Comparison of ENCODE assay signal across 8 cellular contexts in genomic region chr17:75896360-75897075, GRCh38. TPM values are rescaled to one million over a fixed set of nuclear protein-coding genes. Genes with fewer than 3 reads are reported as not detected.
DNase-seq lines count a peak whose midpoint lies in the region; ATAC-seq and TF ChIP-seq lines count a peak whose summit lies in the region.

Gene TRIM65, minus strand, starts transcription at chr17:75896951. Its CDS starts 14 bp downstream, at chr17:75896937.

- H3K27ac ChIP-seq in HUES48 (ENCODE audit: low read depth, low read length) (peak within 1 kb of the TSS; percentile 86), neural progenitor cell (peak within 1 kb of the TSS; percentile 8), subcutaneous abdominal adipose tissue (ENCODE audit: low read depth, low read length) (peak within 1 kb of the TSS; percentile 76)

- H3K9ac ChIP-seq in HUES48 (ENCODE audit: low read depth, low read length) (peak within 1 kb of the TSS; percentile 93), neural progenitor cell (peak within 1 kb of the TSS; percentile 4), subcutaneous abdominal adipose tissue (ENCODE audit: low read length in 5 of 5) (peak within 1 kb of the TSS; percentile 63 to 78 (median 77))

- H3K4me1 ChIP-seq in HUES48 (ENCODE audit: control insufficient read depth, insufficient read depth, low read length) (peaks cover 19% of the 10 kb centered on the region), neural progenitor cell (peaks cover 16% of the 10 kb centered on the region), subcutaneous abdominal adipose tissue (ENCODE audit: control insufficient read depth in 5 of 5, insufficient read depth in 5 of 5, low read length in 5 of 5) (peaks cover 2 to 54% (median 30%) of the 10 kb centered on the region in 5 donors)

- peak; percentile 44 for ATAC-seq in GM19467 (IDR thresholded peaks at IDR 0.05; ENCODE audit: unreplicated experiment)

- no peaks in the 10 kb centered on the region for H3K9me3 Mint-ChIP-seq in neural progenitor cell

- H3K27me3 ChIP-seq in HUES48 (ENCODE audit: control insufficient read depth, insufficient read depth, low read length) = no peaks in the 10 kb centered on the region
- H3K27me3 ChIP-seq in neural progenitor cell = no peaks in the 10 kb centered on the region
- no peaks in the 10 kb centered on the region for H3K27me3 ChIP-seq in subcutaneous abdominal adipose tissue (ENCODE audit: control insufficient read depth in 5 of 5, insufficient read depth in 4 of 5, low read length in 5 of 5)

- H3K4me3 Mint-ChIP-seq in neural progenitor cell = peak within 1 kb of the TSS; percentile 82

- H3K4me3 ChIP-seq in HUES48 (ENCODE audit: low read depth, low read length) (peak within 1 kb of the TSS; percentile 94), foreskin fibroblast (ENCODE audit: low read depth in 1 of 2, low read length in 2 of 2) (peak within 1 kb of the TSS; percentile 71 to 75), neural progenitor cell (peak within 1 kb of the TSS; percentile 68), subcutaneous abdominal adipose tissue (ENCODE audit: low read depth in 1 of 5, low read length in 5 of 5) (peak within 1 kb of the TSS; percentile 62 to 83 (median 71))

- peak within 1 kb of the TSS; percentile 78 for H3K4me2 ChIP-seq in neural progenitor cell

- peak within 1 kb of the TSS; percentile 70 for H2AFZ ChIP-seq in neural progenitor cell (replicated peaks)

- peaks cover 7% of the 10 kb centered on the region for H3K27me3 Mint-ChIP-seq in neural progenitor cell (ENCODE audit: insufficient read depth, low read depth)

- peak within 1 kb of the TSS; percentile 78 for H3K27ac Mint-ChIP-seq in neural progenitor cell

- peaks cover 14% of the 10 kb centered on the region for H3F3A ChIP-seq in neural progenitor cell (ENCODE audit: low read depth)

- DNase-seq in COR-L47 (lab: John Stamatoyannopoulos, UW) = peak; percentile 60
- peak; percentile 92 for DNase-seq in activated effector memory CD4-positive, alpha-beta T cell treated with anti-CD3 and anti-CD28 coated beads, Interleukin-2, amount 50 U/mL, for 16 hours
- peak; percentile 87 to 96 for DNase-seq in foreskin fibroblast
- DNase-seq in neural progenitor cell (ENCODE audit: low spot score) = peak; percentile 91

- no peak for TF ChIP-seq CTCF in foreskin fibroblast (IDR thresholded peaks at IDR 0.05; ENCODE audit: low read depth, low read length)
- TF ChIP-seq CTCF in neural progenitor cell (IDR thresholded peaks at IDR 0.05) = peak; percentile 12

- peak; percentile 91 for TF ChIP-seq POLR2A in Raji (IDR thresholded peaks at IDR 0.05; ENCODE audit: insufficient read depth, low read depth, low read length)

- H3K9me3 ChIP-seq in HUES48 (ENCODE audit: control insufficient read depth, insufficient read depth, low read length) (no peaks in the 10 kb centered on the region), neural progenitor cell (ENCODE audit: low read depth) (no peaks in the 10 kb centered on the region), subcutaneous abdominal adipose tissue (ENCODE audit: control insufficient read depth in 5 of 5, low read length in 5 of 5) (no peaks in the 10 kb centered on the region)

- H3K4me1 Mint-ChIP-seq in neural progenitor cell = peaks cover 28% of the 10 kb centered on the region

- peaks cover 11% of the 10 kb centered on the region for H4K20me1 ChIP-seq in neural progenitor cell (ENCODE audit: low read depth)

- H3K36me3 ChIP-seq in HUES48 (ENCODE audit: control insufficient read depth, insufficient read depth, low read length) (peaks cover 47% of the 10 kb centered on the region), neural progenitor cell (no peaks in the 10 kb centered on the region), subcutaneous abdominal adipose tissue (ENCODE audit: control insufficient read depth in 5 of 5, insufficient read depth in 5 of 5, low read length in 5 of 5) (peaks cover 0 to 49% (median 40%) of the 10 kb centered on the region in 5 donors)

- H3K79me2 ChIP-seq in neural progenitor cell (ENCODE audit: low read depth) = peaks cover 26% of the 10 kb centered on the region

- peaks cover 1% of the 10 kb centered on the region for H3K36me3 Mint-ChIP-seq in neural progenitor cell

RNA-seq across cellular contexts. Expression of gene TRIM65, which starts in this region (rescaled TPM):
- 17.2 and 36.3 TPM in 2 replicates for total RNA-seq in neural progenitor cell (ENCODE audit: low replicate concordance)

Comparison
In these comparisons a context has a peak if more than half of its experiments do, and no peak if none do; other contexts are left out.
1. Peak in every context shown above with its lines: DNase-seq, ATAC-seq, H3K4me3 ChIP-seq and H3K27ac ChIP-seq.
2. H3K27ac ChIP-seq: peak in every context shown above with its lines; median percentile 86 in HUES48; 76 in subcutaneous abdominal adipose tissue; 8 in neural progenitor cell.
3. H3K9ac ChIP-seq: peak in every context shown above with its lines; median percentile 93 in HUES48; 77 in subcutaneous abdominal adipose tissue; 4 in neural progenitor cell.